In genomic region chr20:34155864-34156263, GRCh38 we compare ENCODE assay signal across 1 cellular context.
TF ChIP-seq lines count a peak whose summit lies in the region.

No MANE protein-coding gene starts in this region.

TF ChIP-seq in GM23338, 12 proteins besides CTCF, POLR2A, EP300 and RAD21 (continued from another document):
- no peak for TF ChIP-seq ZNF462 (CRISPR knock-in tag; IDR thresholded peaks at IDR 0.05)
- no peak for TF ChIP-seq STAT1 (IDR thresholded peaks at IDR 0.05; ENCODE audit: unreplicated experiment)
- TF ChIP-seq POLR2AphosphoS5 (IDR thresholded peaks at IDR 0.05; ENCODE audit: low read depth): no peak
